ENCODE assay signal across 17 cellular contexts in genomic region chr3:86949850-86950249, GRCh38. TPM values are rescaled to one million over a fixed set of nuclear protein-coding genes. Genes with fewer than 3 reads are reported as not detected.
DNase-seq lines count a peak whose midpoint lies in the region; ATAC-seq, FAIRE-seq and TF ChIP-seq lines count a peak whose summit lies in the region.
"Had no signal": no experiment of that assay in that cellular context is flagged by ENCODE, and none has a peak within 500 bp of the region (broad histone marks: within the 10 kb centered on the region; RNA-seq: fewer than 3 reads in every experiment).

No MANE protein-coding gene starts in this region.

- H3K36me3 Mint-ChIP-seq in effector memory CD8-positive, alpha-beta T cell (ENCODE audit: insufficient read depth): no peaks in the 10 kb centered on the region
- H3K36me3 Mint-ChIP-seq in activated naive CD4-positive, alpha-beta T cell treated with anti-CD3 and anti-CD28 coated beads for 36 hours (ENCODE audit: low read depth): no peaks in the 10 kb centered on the region

- H3K4me1 Mint-ChIP-seq in effector memory CD8-positive, alpha-beta T cell (ENCODE audit: low read depth in 2 of 2): no peaks in the 10 kb centered on the region
- no peaks in the 10 kb centered on the region for H3K4me1 Mint-ChIP-seq in activated naive CD4-positive, alpha-beta T cell treated with anti-CD3 and anti-CD28 coated beads for 36 hours (ENCODE audit: low read depth)

- no peak overlapping the region for H3K4me3 Mint-ChIP-seq in effector memory CD8-positive, alpha-beta T cell
- no peak overlapping the region for H3K4me3 Mint-ChIP-seq in activated naive CD4-positive, alpha-beta T cell treated with anti-CD3 and anti-CD28 coated beads for 36 hours

- H4K20me1 ChIP-seq in hepatocyte (ENCODE audit: insufficient read depth, poor library complexity, severe bottlenecking): no peaks in the 10 kb centered on the region

- no peaks in the 10 kb centered on the region for H3K27me3 Mint-ChIP-seq in effector memory CD8-positive, alpha-beta T cell
- H3K27me3 Mint-ChIP-seq in activated naive CD4-positive, alpha-beta T cell treated with anti-CD3 and anti-CD28 coated beads for 36 hours (ENCODE audit: low read depth): no peaks in the 10 kb centered on the region

- TF ChIP-seq CTCF in bronchial epithelial cell (IDR thresholded peaks at IDR 0.05; ENCODE audit: insufficient read depth, low read length, severe bottlenecking): no peak
- no peak for TF ChIP-seq CTCF in hepatocyte (IDR thresholded peaks at IDR 0.05; ENCODE audit: poor library complexity)
- no peak for TF ChIP-seq CTCF in lower leg skin (IDR thresholded peaks at IDR 0.05)

- H3K4me3 ChIP-seq in bronchial epithelial cell (ENCODE audit: low read depth, low read length) (no peak overlapping the region), hepatocyte (no peak overlapping the region), lower leg skin (ENCODE audit: low read depth, poor library complexity, severe bottlenecking) (no peak overlapping the region)
- H3K4me3 ChIP-seq: A549, K562, PC-9 had no signal

- H3K79me2 ChIP-seq in hepatocyte: no peaks in the 10 kb centered on the region

- no peaks in the 10 kb centered on the region for H3K36me3 ChIP-seq in bronchial epithelial cell (ENCODE audit: control insufficient read depth, insufficient read depth, low read length)
- H3K36me3 ChIP-seq in hepatocyte (replicated peaks; ENCODE audit: insufficient read depth, low read depth): no peaks in the 10 kb centered on the region

- H3K27ac Mint-ChIP-seq in effector memory CD8-positive, alpha-beta T cell: no peak overlapping the region
- H3K27ac Mint-ChIP-seq in activated naive CD4-positive, alpha-beta T cell treated with anti-CD3 and anti-CD28 coated beads for 36 hours: no peak overlapping the region

- H3K27me3 ChIP-seq in bronchial epithelial cell (ENCODE audit: control insufficient read depth, insufficient read depth, low read length): no peaks in the 10 kb centered on the region
- no peaks in the 10 kb centered on the region for H3K27me3 ChIP-seq in hepatocyte

- no peak overlapping the region for H3K4me2 ChIP-seq in hepatocyte
- H3K4me2 ChIP-seq: A549, PC-9 had no signal

- H3K27ac ChIP-seq in hepatocyte: no peak overlapping the region
- H3K27ac ChIP-seq: A549, C4-2B, PC-9 had no signal

- H3K4me1 ChIP-seq in hepatocyte (ENCODE audit: insufficient read depth): peaks cover 4% of the 10 kb centered on the region

- no peaks in the 10 kb centered on the region for H3K9me2 ChIP-seq in hepatocyte (replicated peaks; ENCODE audit: insufficient read depth)

- H3K9me3 ChIP-seq in hepatocyte (ENCODE audit: low read depth): no peaks in the 10 kb centered on the region
- H3K9me3 ChIP-seq: A549 had no signal

- H2AFZ ChIP-seq in hepatocyte: no peak overlapping the region
- H2AFZ ChIP-seq: PC-9 had no signal

- TF ChIP-seq POLR2A in lower leg skin (IDR thresholded peaks at IDR 0.05): no peak

- H3K9me3 Mint-ChIP-seq in effector memory CD8-positive, alpha-beta T cell: peaks cover 0 to 2% of the 10 kb centered on the region in 2 donors
- H3K9me3 Mint-ChIP-seq in activated naive CD4-positive, alpha-beta T cell treated with anti-CD3 and anti-CD28 coated beads for 36 hours: peaks cover 2% of the 10 kb centered on the region

- CTCF ChIA-PET in activated naive CD4-positive, alpha-beta T cell treated with anti-CD3 and anti-CD28 coated beads for 36 hours (lab: Charles Lee): no interaction called here

- ATAC-seq in effector memory CD8-positive, alpha-beta T cell (replicated peaks): no peak
- ATAC-seq: A549, K562 had no signal

- DNase-seq in EL (peak; percentile 60), RPMI7951 (ENCODE audit: low read depth) (peak; percentile 33), bronchial epithelial cell (ENCODE audit: low read depth) (peak; percentile 38), iris pigment epithelial cell (ENCODE audit: low read depth) (peak; percentile 52), hepatocyte (ENCODE audit: low spot score) (no peak), lower leg skin (ENCODE audit: low spot score in 2 of 2) (no peak)
- DNase-seq in effector memory CD8-positive, alpha-beta T cell: no peak
- DNase-seq in activated naive CD4-positive, alpha-beta T cell treated with anti-CD3 and anti-CD28 coated beads for 36 hours: no peak
- DNase-seq: NCI-H1436, NCI-H2081, NCI-H510A, PC-9 had no signal

- FAIRE-seq in bronchial epithelial cell (lab: Jason Lieb, UNC): no peak
- FAIRE-seq: GM19239, H54, K562 had no signal

- intact Hi-C loops in activated naive CD4-positive, alpha-beta T cell treated with anti-CD3 and anti-CD28 coated beads for 36 hours (cut with micrococcal nuclease): no loop called here
- intact Hi-C loops in lower leg skin (cut with DNase I; ENCODE audit: low total_unique reads): no loop called here

RNA-seq across cellular contexts. Expression of gene VGLL3, which starts 41.1 kb away (rescaled TPM):
- total RNA-seq in RPMI7951 (2014; rRNA removed; shearing (Covaris generic)): 10.4 and 19.8 TPM in 2 replicates
- total RNA-seq in bronchial epithelial cell: 0.64 and 1.1 TPM in 2 replicates
- 18.7 and 22.2 TPM in 2 replicates for total RNA-seq in hepatocyte
- 4.1 and 6.9 TPM in 2 replicates for polyA plus RNA-seq in hepatocyte
- not detected for total RNA-seq in activated naive CD4-positive, alpha-beta T cell treated with anti-CD3 and anti-CD28 coated beads for 36 hours
- total RNA-seq in lower leg skin: 10 to 100 TPM in 2 of 4 donors, 1 to 10 TPM in 2; 8.0 to 24.7 (median 10.3) TPM

Comparison
In these comparisons a context has a peak if more than half of its experiments do, and no peak if none do; other contexts are left out.
1. DNase-seq: peak in EL (single experiment), RPMI7951 (single experiment), bronchial epithelial cell (single experiment) and iris pigment epithelial cell (single experiment); none in effector memory CD8-positive, alpha-beta T cell (0 of 3), hepatocyte (single experiment), activated naive CD4-positive, alpha-beta T cell treated with anti-CD3 and anti-CD28 coated beads for 36 hours (single experiment) and lower leg skin (0 of 2).